In the genomic region with DNA sequence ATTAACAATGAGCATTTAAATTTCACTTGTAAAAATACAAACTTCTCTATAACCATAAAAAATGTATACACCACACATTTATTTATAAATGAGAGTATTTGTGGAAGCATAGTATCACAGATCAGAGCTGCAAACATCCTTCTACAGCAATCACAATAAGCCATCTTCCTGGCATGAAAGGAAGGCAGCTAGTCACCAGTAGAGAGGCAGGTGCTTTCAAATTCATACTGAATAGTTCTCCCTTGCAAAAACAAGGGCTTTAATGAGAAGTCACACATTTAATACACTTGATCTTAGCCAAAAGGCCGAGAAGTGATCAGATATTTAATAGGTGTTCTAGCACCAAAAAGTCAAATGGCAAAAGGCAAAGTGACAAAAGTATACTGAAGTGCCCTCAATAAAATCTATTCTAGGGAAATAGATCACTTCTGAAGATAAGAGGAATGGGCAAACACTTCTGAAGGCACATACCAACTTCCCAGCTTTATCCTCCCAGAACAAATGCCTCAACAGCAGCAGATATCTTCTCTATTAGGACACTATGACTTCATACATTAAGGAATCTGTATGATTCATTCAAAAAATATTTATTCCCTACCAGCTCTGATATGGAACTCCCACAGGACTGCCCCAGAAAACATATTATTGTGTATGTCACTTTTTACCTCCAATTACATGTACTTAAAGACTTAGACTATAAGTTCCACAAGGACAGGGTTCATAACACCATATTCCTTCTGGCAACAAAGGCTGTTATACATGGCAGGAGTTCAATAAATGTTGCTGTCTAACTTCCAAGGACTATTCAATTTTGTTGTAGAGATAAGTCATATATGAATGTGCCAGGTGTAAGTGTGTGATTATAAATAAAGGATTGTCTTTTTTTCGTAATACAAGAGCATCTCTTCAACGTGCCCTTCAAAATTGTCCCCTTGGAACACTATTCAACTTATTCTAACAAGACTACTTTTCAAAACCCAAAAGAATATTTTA, we compare ENCODE assay signal across 9 cellular contexts. TPM values are rescaled to one million over a fixed set of nuclear protein-coding genes. Genes with fewer than 3 reads are reported as not detected.
DNase-seq lines count a peak whose midpoint lies in the region; ATAC-seq and TF ChIP-seq lines count a peak whose summit lies in the region.
"Had no signal": no experiment of that assay in that cellular context is flagged by ENCODE, and none has a peak within 500 bp of the region (broad histone marks: within the 10 kb centered on the region; RNA-seq: fewer than 3 reads in every experiment).

No MANE protein-coding gene starts in this region.

- no peaks in the 10 kb centered on the region for H4K20me1 ChIP-seq in fibroblast of lung (ENCODE audit: control insufficient read depth, extremely low read depth, insufficient read depth, low read length)

- no peak overlapping the region for H3K4me3 ChIP-seq in fibroblast of lung (replicated peaks in 1 of 4; ENCODE audit: control extremely low read depth in 1 of 4, insufficient read depth in 1 of 4, low read depth in 3 of 4, low read length in 4 of 4)

- peaks cover 1% of the 10 kb centered on the region for H3K36me3 Mint-ChIP-seq in progenitor cell of endocrine pancreas (ENCODE audit: insufficient read depth)
- peaks cover 14 to 34% of the 10 kb centered on the region in 2 donors for H3K36me3 Mint-ChIP-seq in stimulated activated naive B cell treated with anti-CD40 and anti-IgM and Interleukin-4, amounts not matched to agents 10 μg/mL and 1 μg/mL and 100 μg/mL, for 72 hours

- no peaks in the 10 kb centered on the region for H3K9me3 ChIP-seq in fibroblast of lung (ENCODE audit: control insufficient read depth, insufficient read depth, low read depth, low read length)

- no peaks in the 10 kb centered on the region for H3K27me3 Mint-ChIP-seq in progenitor cell of endocrine pancreas
- H3K27me3 Mint-ChIP-seq in stimulated activated naive B cell treated with anti-CD40 and anti-IgM and Interleukin-4, amounts not matched to agents 10 μg/mL and 1 μg/mL and 100 μg/mL, for 72 hours, result no peaks in the 10 kb centered on the region

- TF ChIP-seq CTCF in fibroblast of lung (conservative IDR thresholded peaks at IDR 0.05 in 1 of 2, IDR thresholded peaks at IDR 0.05 in 1 of 2; ENCODE audit: low read depth in 1 of 2, low read length in 2 of 2), result no peak
- no peak for TF ChIP-seq CTCF in progenitor cell of endocrine pancreas (IDR thresholded peaks at IDR 0.05; ENCODE audit: unreplicated experiment)

- H3K4me3 Mint-ChIP-seq in progenitor cell of endocrine pancreas (ENCODE audit: low read depth), result no peak overlapping the region
- no peak overlapping the region for H3K4me3 Mint-ChIP-seq in stimulated activated naive B cell treated with anti-CD40 and anti-IgM and Interleukin-4, amounts not matched to agents 10 μg/mL and 1 μg/mL and 100 μg/mL, for 72 hours

- H2AFZ ChIP-seq in fibroblast of lung (ENCODE audit: low read length), result no peak overlapping the region

- H3K27ac ChIP-seq in fibroblast of lung (ENCODE audit: insufficient read depth, low read length), result peak overlapping the region; percentile 19

- no peak for ATAC-seq in stimulated activated naive B cell treated with anti-CD40 and anti-IgM and Interleukin-4, amounts not matched to agents 10 μg/mL and 1 μg/mL and 100 μg/mL, for 72 hours (replicated peaks)

- H3K36me3 ChIP-seq in fibroblast of lung (ENCODE audit: control insufficient read depth, insufficient read depth, low read length), result peaks cover 4% of the 10 kb centered on the region

- H3K9ac ChIP-seq in fibroblast of lung (ENCODE audit: insufficient read depth, low read length), result no peak overlapping the region

- peaks cover 24% of the 10 kb centered on the region for H3K79me2 ChIP-seq in fibroblast of lung (ENCODE audit: control insufficient read depth, insufficient read depth, low read length)

- H3K4me2 ChIP-seq in fibroblast of lung (ENCODE audit: extremely low read depth, insufficient read depth, low read length), result peak overlapping the region; percentile 60

- peaks cover 2% of the 10 kb centered on the region for H3K4me1 ChIP-seq in fibroblast of lung (ENCODE audit: control insufficient read depth, extremely low read depth, insufficient read depth, low read length)

- H3K4me1 Mint-ChIP-seq in progenitor cell of endocrine pancreas (ENCODE audit: low read depth), result peaks cover 3% of the 10 kb centered on the region
- peaks cover 18% of the 10 kb centered on the region in 2 donors for H3K4me1 Mint-ChIP-seq in stimulated activated naive B cell treated with anti-CD40 and anti-IgM and Interleukin-4, amounts not matched to agents 10 μg/mL and 1 μg/mL and 100 μg/mL, for 72 hours

- peak overlapping the region; percentile 21 for H3K27ac Mint-ChIP-seq in progenitor cell of endocrine pancreas
- H3K27ac Mint-ChIP-seq in stimulated activated naive B cell treated with anti-CD40 and anti-IgM and Interleukin-4, amounts not matched to agents 10 μg/mL and 1 μg/mL and 100 μg/mL, for 72 hours, result no peak overlapping the region

- H3K9me3 Mint-ChIP-seq in progenitor cell of endocrine pancreas (ENCODE audit: low read depth), result no peaks in the 10 kb centered on the region
- no peaks in the 10 kb centered on the region for H3K9me3 Mint-ChIP-seq in stimulated activated naive B cell treated with anti-CD40 and anti-IgM and Interleukin-4, amounts not matched to agents 10 μg/mL and 1 μg/mL and 100 μg/mL, for 72 hours

- peak; percentile 92 for DNase-seq in EL
- peak; percentile 87 for DNase-seq in RKO (ENCODE audit: low spot score)
- DNase-seq in fibroblast of lung (ENCODE audit: low read depth in 2 of 2), result peak; percentile 77 to 93
- no peak for DNase-seq in progenitor cell of endocrine pancreas (ENCODE audit: low spot score, unreplicated experiment)
- no peak for DNase-seq in activated gamma-delta T cell (lab: John Stamatoyannopoulos, UW)
- DNase-seq in effector CD8-positive, alpha-beta T cell (lab: John Stamatoyannopoulos, UW), result no peak
- no peak for DNase-seq in NCI-H2171 treated with DMSO at 0.1 percent for 48 hours (lab: John Stamatoyannopoulos, UW)
- no peak for DNase-seq in stimulated activated naive B cell treated with anti-CD40 and anti-IgM and Interleukin-4, amounts not matched to agents 10 μg/mL and 1 μg/mL and 100 μg/mL, for 72 hours
- DNase-seq: KG1 had no signal

- H3K27me3 ChIP-seq in fibroblast of lung (ENCODE audit: control insufficient read depth, insufficient read depth, low read length), result no peaks in the 10 kb centered on the region

RNA-seq across cellular contexts. Expression of a gene that starts 31.7 kb away (rescaled TPM):
- total RNA-seq in fibroblast of lung, result 57.5 and 63.7 TPM in 2 replicates
- polyA plus RNA-seq in fibroblast of lung, result 124 and 127 TPM in 2 replicates
- polyA plus RNA-seq in fibroblast of lung (2012), result 66.7 and 86.3 TPM in 2 replicates
- polyA minus RNA-seq in fibroblast of lung (ENCODE audit: low replicate concordance), result 340 and 364 TPM in 2 replicates
- 61.9 and 74.6 TPM in 2 replicates for total RNA-seq in progenitor cell of endocrine pancreas

Comparison
In these comparisons a context has a peak if more than half of its experiments do, and no peak if none do; other contexts are left out.
1. DNase-seq: peak in EL (single experiment), RKO (single experiment) and fibroblast of lung (2 of 2); none in progenitor cell of endocrine pancreas (single experiment), activated gamma-delta T cell (single experiment), effector CD8-positive, alpha-beta T cell (single experiment), NCI-H2171 treated with DMSO at 0.1 percent for 48 hours (single experiment) and stimulated activated naive B cell treated with anti-CD40 and anti-IgM and Interleukin-4, amounts not matched to agents 10 μg/mL and 1 μg/mL and 100 μg/mL, for 72 hours (single experiment).